Comparison of ENCODE assay signal across 8 cellular contexts in genomic region chr20:38109657-38110524, GRCh38. TPM values are rescaled to one million over a fixed set of nuclear protein-coding genes. Genes with fewer than 3 reads are reported as not detected.
A peak's percentile ranks its signal among the peaks of the same experiment; 100 is the strongest.
DNase-seq lines count a peak whose midpoint lies in the region; ATAC-seq, FAIRE-seq and TF ChIP-seq lines count a peak whose summit lies in the region.

No MANE protein-coding gene starts in this region.

- no peak overlapping the region for H3K4me3 ChIP-seq in brain microvascular endothelial cell (ENCODE audit: low read depth, low read length)
- no peak overlapping the region for H3K4me3 ChIP-seq in transverse colon

- H3K36me3 ChIP-seq in brain microvascular endothelial cell (replicated peaks) (no peaks in the 10 kb centered on the region), transverse colon (no peaks in the 10 kb centered on the region)

- in situ Hi-C loops in brain microvascular endothelial cell (cut with HindIII; ENCODE audit: low pct_ligation_motif_present, low sequenced_read_pairs): no loop called here
- in situ Hi-C loops in transverse colon (cut with MboI; ENCODE audit: low pct_ligation_motif_present in 1 of 4, low pct_unique_long_range_greater_than_20kb in 1 of 4, low sequenced_read_pairs in 3 of 4): no loop called here

- peak; percentile 78 for TF ChIP-seq EP300 in transverse colon (IDR thresholded peaks at IDR 0.05; ENCODE audit: low read depth)

- H3K27ac ChIP-seq in brain microvascular endothelial cell: peak overlapping the region; percentile 82
- H3K27ac ChIP-seq in transverse colon: peak overlapping the region; percentile 67 to 90 (median 72)

- DNase-seq in HTR-8/SVneo (ENCODE audit: insufficient read length, low spot score): peak; percentile 98
- peak; percentile 99 for DNase-seq in brain microvascular endothelial cell
- DNase-seq in left colon: peak in 1 of 2 donors; percentile 64
- DNase-seq in transverse colon: peak; percentile 51
- no peak for DNase-seq in stimulated activated CD4-positive, alpha-beta T cell treated with anti-CD3 and anti-CD28 coated beads, Interleukin-4, amount 100 ng/mL, for 24 hours
- no peak for DNase-seq in activated CD4-positive, alpha-beta T cell treated with anti-CD3 and anti-CD28 coated beads for 48 hours
- DNase-seq in DMS53 treated with DMSO at 0.1 percent for 48 hours (lab: John Stamatoyannopoulos, UW; ENCODE audit: unreplicated experiment): no peak

- peak; percentile 98 for FAIRE-seq in HTR-8/SVneo (lab: Jason Lieb, UNC)

- WGBS in transverse colon (ENCODE audit: low coverage in 1 of 2), 2 donors: 0 to 45% methylated on average over 1 to 8 of the region's 8 CpGs

- H3K27me3 ChIP-seq in brain microvascular endothelial cell (replicated peaks) (no peaks in the 10 kb centered on the region), transverse colon (no peaks in the 10 kb centered on the region)

- TF ChIP-seq POLR2A in transverse colon (IDR thresholded peaks at IDR 0.05): no peak

- TF ChIP-seq CTCF in brain microvascular endothelial cell (IDR thresholded peaks at IDR 0.05; ENCODE audit: low read depth, low read length, missing control alignments) (no peak), transverse colon (IDR thresholded peaks at IDR 0.05) (no peak)

- ATAC-seq in left colon: peak; percentile 94
- ATAC-seq in HG03135 (IDR thresholded peaks at IDR 0.05; ENCODE audit: unreplicated experiment): no peak

- H3K9me3 ChIP-seq in transverse colon: no peaks in the 10 kb centered on the region

- intact Hi-C loops in left colon (cut with DNase I, micrococcal nuclease) (no loop called here), transverse colon (cut with DNase I; ENCODE audit: low total_unique reads) (no loop called here)

- peaks cover 18 to 35% (median 19%) of the 10 kb centered on the region in 4 donors for H3K4me1 ChIP-seq in transverse colon

RNA-seq across cellular contexts. Expression of gene TGM2, which starts 55.2 kb away (rescaled TPM):
- 10 to 100 TPM; 26.9 to 33.9 TPM for total RNA-seq in left colon
- total RNA-seq in transverse colon: 10 to 100 TPM; 14.2 to 52.0 (median 21.7) TPM

Comparison
In these comparisons a context has a peak if more than half of its experiments do, and no peak if none do; other contexts are left out.
1. DNase-seq: peak in HTR-8/SVneo (single experiment), brain microvascular endothelial cell (single experiment) and transverse colon (single experiment); none in stimulated activated CD4-positive, alpha-beta T cell treated with anti-CD3 and anti-CD28 coated beads, Interleukin-4, amount 100 ng/mL, for 24 hours (single experiment), activated CD4-positive, alpha-beta T cell treated with anti-CD3 and anti-CD28 coated beads for 48 hours (single experiment) and DMS53 treated with DMSO at 0.1 percent for 48 hours (single experiment).